8 cellular contexts compared by ENCODE assay signal in genomic region chr1:179955318-179955638, GRCh38. TPM values are rescaled to one million over a fixed set of nuclear protein-coding genes. Genes with fewer than 3 reads are reported as not detected.
A peak's percentile ranks its signal among the peaks of the same experiment; 100 is the strongest.
DNase-seq lines count a peak whose midpoint lies in the region; ATAC-seq and TF ChIP-seq lines count a peak whose summit lies in the region.

No MANE protein-coding gene starts in this region.

- peak; percentile 3 for ATAC-seq in HG03439 (IDR thresholded peaks at IDR 0.05; ENCODE audit: unreplicated experiment)
- no peak for ATAC-seq in GM19397 (IDR thresholded peaks at IDR 0.05; ENCODE audit: unreplicated experiment)
- no peak for ATAC-seq in HG03432 (IDR thresholded peaks at IDR 0.05; ENCODE audit: unreplicated experiment)

- H3K27me3 Mint-ChIP-seq in glutamatergic neuron (ENCODE audit: unreplicated experiment), result peaks cover 6% of the 10 kb centered on the region

- peaks cover 2% of the 10 kb centered on the region for H3K9me3 Mint-ChIP-seq in glutamatergic neuron (ENCODE audit: unreplicated experiment)

- H3K27ac ChIP-seq in VCaP, result peak overlapping the region; percentile 95

- DNase-seq in G401 (ENCODE audit: low spot score) (peak; percentile 52), glutamatergic neuron (no peak), retinal pigment epithelial cell (ENCODE audit: low read depth) (no peak), NCI-H2227 treated with DMSO at 0.1 percent for 48 hours (lab: John Stamatoyannopoulos, UW) (no peak)

- in situ Hi-C loops in G401 (cut with HindIII; ENCODE audit: low sequenced_read_pairs), result no loop called here

- H3K4me3 ChIP-seq in retinal pigment epithelial cell (ENCODE audit: low read length), result peak overlapping the region; percentile 91

- 0 out of 2 replicates have a peak, but pooled peaks have one; percentile 2 for TF ChIP-seq CTCF in VCaP (conservative IDR thresholded peaks at IDR 0.05)
- no peak for TF ChIP-seq CTCF in glutamatergic neuron (IDR thresholded peaks at IDR 0.05; ENCODE audit: partially characterized antibody, unreplicated experiment)
- no peak for TF ChIP-seq CTCF in retinal pigment epithelial cell (conservative IDR thresholded peaks at IDR 0.05; ENCODE audit: low read depth, low read length)

- H3K27ac Mint-ChIP-seq in glutamatergic neuron (ENCODE audit: unreplicated experiment), result peak overlapping the region; percentile 34

- H3K36me3 Mint-ChIP-seq in glutamatergic neuron (ENCODE audit: unreplicated experiment), result no peaks in the 10 kb centered on the region

- H3K4me3 Mint-ChIP-seq in glutamatergic neuron (ENCODE audit: unreplicated experiment), result peak overlapping the region; percentile 93

- peaks cover 10% of the 10 kb centered on the region for H3K4me1 Mint-ChIP-seq in glutamatergic neuron (ENCODE audit: low read depth, unreplicated experiment)

RNA-seq across cellular contexts. Expression of gene CEP350, which starts 0.7 kb away (rescaled TPM):
- total RNA-seq in G401 (2014; rRNA removed; shearing (Covaris generic)), result 37.1 and 64.9 TPM in 2 replicates
- total RNA-seq in glutamatergic neuron (ENCODE audit: unreplicated experiment), result 36.6 TPM
